8 cellular contexts compared by ENCODE assay signal in the genomic region with DNA sequence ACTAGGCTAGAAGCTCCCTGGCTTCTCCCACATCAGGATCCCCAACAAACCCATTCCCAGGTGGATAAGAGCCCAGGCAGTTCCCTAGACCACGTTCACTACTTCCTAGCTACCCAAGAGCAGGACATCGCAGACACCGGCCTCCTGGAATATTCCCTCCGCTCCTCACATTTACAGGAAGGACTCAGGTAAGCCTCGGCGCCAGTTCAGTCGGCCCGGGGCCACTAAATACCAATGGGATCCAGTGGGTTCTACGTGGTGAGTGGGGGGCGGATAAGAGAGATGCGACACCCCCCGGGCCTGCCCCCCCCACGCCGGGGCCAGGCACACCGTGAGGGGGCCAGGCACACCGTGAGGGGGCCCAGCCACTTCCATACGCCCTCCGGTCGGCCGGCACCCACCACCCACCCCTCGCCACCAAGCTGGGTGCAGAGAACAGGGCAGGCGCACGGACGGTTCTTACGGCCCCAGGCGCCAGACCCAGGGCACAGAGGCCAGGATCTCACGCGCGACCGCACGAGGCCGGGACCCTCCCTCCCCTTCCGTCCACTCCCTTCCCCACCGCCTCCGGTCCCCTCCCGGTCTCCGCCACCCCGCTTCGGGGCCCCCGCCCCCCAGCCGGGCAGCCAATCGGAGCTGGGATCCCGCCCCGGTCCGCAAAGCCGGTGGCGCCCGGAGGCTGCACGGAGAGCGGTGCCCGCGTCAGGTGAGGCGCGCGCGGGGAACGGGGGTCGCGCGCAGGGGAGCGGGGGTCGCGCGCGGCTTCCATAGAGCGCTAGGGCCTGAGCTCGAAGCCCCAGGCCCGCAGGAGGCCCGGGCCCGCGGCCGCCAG. TPM values are rescaled to one million over a fixed set of nuclear protein-coding genes. Genes with fewer than 3 reads are reported as not detected.
A peak's percentile ranks its signal among the peaks of the same experiment; 100 is the strongest.
DNase-seq lines count a peak whose midpoint lies in the region; ATAC-seq and TF ChIP-seq lines count a peak whose summit lies in the region.

A gene with protein sequence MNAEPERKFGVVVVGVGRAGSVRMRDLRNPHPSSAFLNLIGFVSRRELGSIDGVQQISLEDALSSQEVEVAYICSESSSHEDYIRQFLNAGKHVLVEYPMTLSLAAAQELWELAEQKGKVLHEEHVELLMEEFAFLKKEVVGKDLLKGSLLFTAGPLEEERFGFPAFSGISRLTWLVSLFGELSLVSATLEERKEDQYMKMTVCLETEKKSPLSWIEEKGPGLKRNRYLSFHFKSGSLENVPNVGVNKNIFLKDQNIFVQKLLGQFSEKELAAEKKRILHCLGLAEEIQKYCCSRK (plus strand): TSS at position 652 of the 832 bp plus-strand sequence. CDS start 12,479 bp downstream, outside the sequence.

- H3K9me3 ChIP-seq in SJCRH30 (replicated peaks) (no peaks in the 10 kb centered on the region), osteoblast (ENCODE audit: low read depth, low read length) (no peaks in the 10 kb centered on the region), thoracic aorta (no peaks in the 10 kb centered on the region)

- DNase-seq in AG20443 (ENCODE audit: low spot score), result peak; percentile 91
- peak; percentile 59 to 68 for DNase-seq in SJCRH30
- DNase-seq in activated naive CD4-positive, alpha-beta T cell treated with anti-CD3 and anti-CD28 coated beads for 36 hours, result peak; percentile 66
- no peak for DNase-seq in glomerular endothelial cell (ENCODE audit: extremely low read depth, low read depth, low spot score)
- DNase-seq in osteoblast (ENCODE audit: insufficient read length, low spot score, missing footprints), result peak; percentile 99
- no peak for DNase-seq in thoracic aorta (ENCODE audit: low spot score)

- no peaks in the 10 kb centered on the region for H4K20me1 ChIP-seq in osteoblast (ENCODE audit: insufficient read depth, low read length)

- no peak within 1 kb of the TSS for H3K27ac Mint-ChIP-seq in activated naive CD4-positive, alpha-beta T cell treated with anti-CD3 and anti-CD28 coated beads for 36 hours

- H2AFZ ChIP-seq in osteoblast (ENCODE audit: low read length), result peak within 1 kb of the TSS; percentile 80

- peak within 1 kb of the TSS; percentile 78 for H3K4me3 ChIP-seq in SJCRH30
- peak within 1 kb of the TSS; percentile 87 for H3K4me3 ChIP-seq in osteoblast (ENCODE audit: insufficient read depth, low read length)
- H3K4me3 ChIP-seq in thoracic aorta, result peak within 1 kb of the TSS; percentile 98

- H3K79me2 ChIP-seq in osteoblast (ENCODE audit: insufficient read depth, low read length), result peaks cover 2% of the 10 kb centered on the region

- peak within 1 kb of the TSS; percentile 80 for H3K4me2 ChIP-seq in osteoblast (ENCODE audit: insufficient read depth, low read length)

- no peaks in the 10 kb centered on the region for H3K36me3 ChIP-seq in SJCRH30
- H3K36me3 ChIP-seq in osteoblast (ENCODE audit: insufficient read depth, low read length), result no peaks in the 10 kb centered on the region
- H3K36me3 ChIP-seq in thoracic aorta, result no peaks in the 10 kb centered on the region

- peak within 1 kb of the TSS; percentile 71 for H3K4me3 Mint-ChIP-seq in activated naive CD4-positive, alpha-beta T cell treated with anti-CD3 and anti-CD28 coated beads for 36 hours

- peaks cover 43% of the 10 kb centered on the region for H3K4me1 Mint-ChIP-seq in activated naive CD4-positive, alpha-beta T cell treated with anti-CD3 and anti-CD28 coated beads for 36 hours (ENCODE audit: low read depth)

- TF ChIP-seq CTCF in osteoblast (IDR thresholded peaks at IDR 0.05; ENCODE audit: extremely low read depth, low read depth, low read length), result no peak
- TF ChIP-seq CTCF in thoracic aorta (IDR thresholded peaks at IDR 0.05), result no peak

- H3K36me3 Mint-ChIP-seq in activated naive CD4-positive, alpha-beta T cell treated with anti-CD3 and anti-CD28 coated beads for 36 hours (ENCODE audit: low read depth), result no peaks in the 10 kb centered on the region

- no peaks in the 10 kb centered on the region for H3K27me3 Mint-ChIP-seq in activated naive CD4-positive, alpha-beta T cell treated with anti-CD3 and anti-CD28 coated beads for 36 hours (ENCODE audit: low read depth)

- intact Hi-C loops in activated naive CD4-positive, alpha-beta T cell treated with anti-CD3 and anti-CD28 coated beads for 36 hours (cut with micrococcal nuclease), result loop anchor here (5.0 kb wide), 1 partner anchor 74 kb away; no protein-coding TSS in a partner anchor

- H3K9me3 Mint-ChIP-seq in activated naive CD4-positive, alpha-beta T cell treated with anti-CD3 and anti-CD28 coated beads for 36 hours, result no peaks in the 10 kb centered on the region

- H3K27me3 ChIP-seq in SJCRH30, result no peaks in the 10 kb centered on the region
- no peaks in the 10 kb centered on the region for H3K27me3 ChIP-seq in osteoblast (ENCODE audit: insufficient read depth, low read length)
- no peaks in the 10 kb centered on the region for H3K27me3 ChIP-seq in thoracic aorta (replicated peaks; ENCODE audit: insufficient read depth)

- peak within 1 kb of the TSS; percentile 29; the same call in 1 of the 2 replicates for H3K27ac ChIP-seq in SJCRH30
- H3K27ac ChIP-seq in osteoblast (ENCODE audit: low read depth, low read length), result peak within 1 kb of the TSS; percentile 63
- H3K27ac ChIP-seq in thoracic aorta, result peak within 1 kb of the TSS; percentile 74 to 80

- CTCF ChIA-PET in activated naive CD4-positive, alpha-beta T cell treated with anti-CD3 and anti-CD28 coated beads for 36 hours (lab: Charles Lee), result interaction anchor here (0.7 to 1.3 kb wide), 4 partner anchors 28 to 176 kb away, joined by 3 to 14 read pairs (median 4); a partner anchor contains a TSS

- peaks cover 12% of the 10 kb centered on the region for H3K4me1 ChIP-seq in SJCRH30
- peaks cover 18% of the 10 kb centered on the region for H3K4me1 ChIP-seq in osteoblast (ENCODE audit: insufficient read depth, low read length)
- H3K4me1 ChIP-seq in thoracic aorta (ENCODE audit: control insufficient read depth in 1 of 2, low read depth in 2 of 2), result peaks cover 9 to 15% of the 10 kb centered on the region in 2 donors

- ATAC-seq in GM18870 (IDR thresholded peaks at IDR 0.05; ENCODE audit: unreplicated experiment) (peak; percentile 32), HG03135 (IDR thresholded peaks at IDR 0.05; ENCODE audit: unreplicated experiment) (peak; percentile 52), thoracic aorta (ENCODE audit: insufficient number of reproducible peaks, low FRiP score, low read depth) (peak; percentile 80)

RNA-seq across cellular contexts. Expression of the gene that starts here (rescaled TPM):
- total RNA-seq in SJCRH30 (2014; rRNA removed; shearing (Covaris generic)), result 42.0 and 42.8 TPM in 2 replicates
- 10 to 100 TPM; 26.6 to 28.9 TPM for total RNA-seq in activated naive CD4-positive, alpha-beta T cell treated with anti-CD3 and anti-CD28 coated beads for 36 hours
- total RNA-seq in glomerular endothelial cell, result 39.3 and 54.2 TPM in 2 replicates
- 20.6 and 21.5 TPM in 2 replicates for total RNA-seq in osteoblast
- total RNA-seq in thoracic aorta, result 10 to 100 TPM; 35.3 to 46.4 TPM

Comparison
In these comparisons a context has a peak if more than half of its experiments do, and no peak if none do; other contexts are left out.
1. DNase-seq: peak in AG20443 (single experiment), SJCRH30 (2 of 2), activated naive CD4-positive, alpha-beta T cell treated with anti-CD3 and anti-CD28 coated beads for 36 hours (single experiment) and osteoblast (single experiment); none in glomerular endothelial cell (single experiment) and thoracic aorta (single experiment).
2. Peak in every context shown above with its lines, with median percentiles within 50 percentile points of each other: ATAC-seq, H3K27ac ChIP-seq and H3K4me3 ChIP-seq.